In genomic region chr2:22958281-22958680, GRCh38 we compare ENCODE assay signal across 2 cellular contexts.
TF ChIP-seq lines count a peak whose summit lies in the region.

No MANE protein-coding gene starts in this region.

TF ChIP-seq in IMR-90, 13 proteins besides CTCF, POLR2A, EP300 and RAD21 (continued from another document):
- TF ChIP-seq, protein P1, sequence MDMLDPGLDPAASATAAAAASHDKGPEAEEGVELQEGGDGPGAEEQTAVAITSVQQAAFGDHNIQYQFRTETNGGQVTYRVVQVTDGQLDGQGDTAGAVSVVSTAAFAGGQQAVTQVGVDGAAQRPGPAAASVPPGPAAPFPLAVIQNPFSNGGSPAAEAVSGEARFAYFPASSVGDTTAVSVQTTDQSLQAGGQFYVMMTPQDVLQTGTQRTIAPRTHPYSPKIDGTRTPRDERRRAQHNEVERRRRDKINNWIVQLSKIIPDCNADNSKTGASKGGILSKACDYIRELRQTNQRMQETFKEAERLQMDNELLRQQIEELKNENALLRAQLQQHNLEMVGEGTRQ (IDR thresholded peaks at IDR 0.05; ENCODE audit: low read depth, low read length): no peak
- no peak for TF ChIP-seq CEBPB (IDR thresholded peaks at IDR 0.05; ENCODE audit: low read depth, low read length)
- TF ChIP-seq MAFK (IDR thresholded peaks at IDR 0.05; ENCODE audit: low read depth, low read length): peak; percentile 39; the same call in 1 of the 2 replicates
- TF ChIP-seq, protein P2, sequence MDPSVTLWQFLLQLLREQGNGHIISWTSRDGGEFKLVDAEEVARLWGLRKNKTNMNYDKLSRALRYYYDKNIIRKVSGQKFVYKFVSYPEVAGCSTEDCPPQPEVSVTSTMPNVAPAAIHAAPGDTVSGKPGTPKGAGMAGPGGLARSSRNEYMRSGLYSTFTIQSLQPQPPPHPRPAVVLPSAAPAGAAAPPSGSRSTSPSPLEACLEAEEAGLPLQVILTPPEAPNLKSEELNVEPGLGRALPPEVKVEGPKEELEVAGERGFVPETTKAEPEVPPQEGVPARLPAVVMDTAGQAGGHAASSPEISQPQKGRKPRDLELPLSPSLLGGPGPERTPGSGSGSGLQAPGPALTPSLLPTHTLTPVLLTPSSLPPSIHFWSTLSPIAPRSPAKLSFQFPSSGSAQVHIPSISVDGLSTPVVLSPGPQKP (IDR thresholded peaks at IDR 0.05; ENCODE audit: borderline replicate concordance, low read depth, low read length): no peak
- no peak for TF ChIP-seq RCOR1 (IDR thresholded peaks at IDR 0.05; ENCODE audit: insufficient replicate concordance, low read length)
- TF ChIP-seq CHD1 (IDR thresholded peaks at IDR 0.05; ENCODE audit: low read depth, low read length): no peak
- TF ChIP-seq SMC3 (IDR thresholded peaks at IDR 0.05; ENCODE audit: low read depth, low read length): no peak

TF ChIP-seq in K562, 482 proteins besides CTCF, POLR2A, EP300 and RAD21 (continued from another document):
- TF ChIP-seq CHD4 (IDR thresholded peaks at IDR 0.05; ENCODE audit: insufficient read depth, insufficient replicate concordance, low read depth, low read length, poor library complexity, severe bottlenecking) (no peak), HEY1 (CRISPR knock-in tag; IDR thresholded peaks at IDR 0.05; ENCODE audit: borderline replicate concordance) (no peak), MAFK (IDR thresholded peaks at IDR 0.05; ENCODE audit: low read length) (0 out of 2 replicates have a peak, but pooled peaks have one; percentile 12), THRA (IDR thresholded peaks at IDR 0.05) (no peak), EWSR1 (IDR thresholded peaks at IDR 0.05; ENCODE audit: borderline replicate concordance, low read depth, partially characterized antibody) (no peak), ZNF316 (IDR thresholded peaks at IDR 0.05) (peak; percentile 19; the same call in 1 of the 2 replicates), SREBF2 (CRISPR knock-in tag; IDR thresholded peaks at IDR 0.05) (no peak), ZNF224 (CRISPR knock-in tag; IDR thresholded peaks at IDR 0.05) (no peak), MAFF (IDR thresholded peaks at IDR 0.05; ENCODE audit: low read length) (peak; percentile 37; the same call in 1 of the 2 replicates), CCNT2 (IDR thresholded peaks at IDR 0.05; ENCODE audit: borderline replicate concordance, extremely low read depth, insufficient read length, low read depth, low read length) (no peak), CBFB (CRISPR knock-in tag; IDR thresholded peaks at IDR 0.05) (no peak), PTRF (tag; IDR thresholded peaks at IDR 0.05) (no peak), CHD2 (IDR thresholded peaks at IDR 0.05; ENCODE audit: low read depth, low read length) (no peak), NR4A1 (CRISPR knock-in tag; IDR thresholded peaks at IDR 0.05) (no peak), NR4A1 (tag; IDR thresholded peaks at IDR 0.05) (no peak), MTA1 (IDR thresholded peaks at IDR 0.05; ENCODE audit: borderline replicate concordance) (no peak), HIVEP1 (CRISPR knock-in tag; IDR thresholded peaks at IDR 0.05) (no peak), SIX5 (IDR thresholded peaks at IDR 0.05; ENCODE audit: borderline replicate concordance in 1 of 2, insufficient read depth in 1 of 2, low read depth in 1 of 2, low read length in 2 of 2) (no peak), ZNF436 (CRISPR knock-in tag; IDR thresholded peaks at IDR 0.05) (no peak), ZNF143 (CRISPR knock-in tag; IDR thresholded peaks at IDR 0.05) (no peak), TEAD2 (tag; IDR thresholded peaks at IDR 0.05) (no peak), ATF6 (CRISPR knock-in tag; IDR thresholded peaks at IDR 0.05) (no peak), BCOR (IDR thresholded peaks at IDR 0.05) (no peak), NFYB (IDR thresholded peaks at IDR 0.05; ENCODE audit: extremely low read depth, insufficient read length) (no peak), PTBP1 (IDR thresholded peaks at IDR 0.05; ENCODE audit: low read depth, low read length) (no peak), MTF1 (CRISPR knock-in tag; IDR thresholded peaks at IDR 0.05; ENCODE audit: borderline replicate concordance) (no peak), KDM2B (CRISPR knock-in tag; IDR thresholded peaks at IDR 0.05) (no peak), ZNF408 (CRISPR knock-in tag; IDR thresholded peaks at IDR 0.05; ENCODE audit: low read depth) (no peak), SIN3B (IDR thresholded peaks at IDR 0.05; ENCODE audit: low read depth) (no peak), ZNF165 (CRISPR knock-in tag; IDR thresholded peaks at IDR 0.05; ENCODE audit: borderline replicate concordance) (no peak), TFAM (CRISPR knock-in tag; conservative IDR thresholded peaks at IDR 0.05) (no peak), RFX1 (IDR thresholded peaks at IDR 0.05) (no peak)
- TF ChIP-seq, protein P3, sequence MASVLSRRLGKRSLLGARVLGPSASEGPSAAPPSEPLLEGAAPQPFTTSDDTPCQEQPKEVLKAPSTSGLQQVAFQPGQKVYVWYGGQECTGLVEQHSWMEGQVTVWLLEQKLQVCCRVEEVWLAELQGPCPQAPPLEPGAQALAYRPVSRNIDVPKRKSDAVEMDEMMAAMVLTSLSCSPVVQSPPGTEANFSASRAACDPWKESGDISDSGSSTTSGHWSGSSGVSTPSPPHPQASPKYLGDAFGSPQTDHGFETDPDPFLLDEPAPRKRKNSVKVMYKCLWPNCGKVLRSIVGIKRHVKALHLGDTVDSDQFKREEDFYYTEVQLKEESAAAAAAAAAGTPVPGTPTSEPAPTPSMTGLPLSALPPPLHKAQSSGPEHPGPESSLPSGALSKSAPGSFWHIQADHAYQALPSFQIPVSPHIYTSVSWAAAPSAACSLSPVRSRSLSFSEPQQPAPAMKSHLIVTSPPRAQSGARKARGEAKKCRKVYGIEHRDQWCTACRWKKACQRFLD (CRISPR knock-in tag; IDR thresholded peaks at IDR 0.05): no peak
- TF ChIP-seq, protein P4, sequence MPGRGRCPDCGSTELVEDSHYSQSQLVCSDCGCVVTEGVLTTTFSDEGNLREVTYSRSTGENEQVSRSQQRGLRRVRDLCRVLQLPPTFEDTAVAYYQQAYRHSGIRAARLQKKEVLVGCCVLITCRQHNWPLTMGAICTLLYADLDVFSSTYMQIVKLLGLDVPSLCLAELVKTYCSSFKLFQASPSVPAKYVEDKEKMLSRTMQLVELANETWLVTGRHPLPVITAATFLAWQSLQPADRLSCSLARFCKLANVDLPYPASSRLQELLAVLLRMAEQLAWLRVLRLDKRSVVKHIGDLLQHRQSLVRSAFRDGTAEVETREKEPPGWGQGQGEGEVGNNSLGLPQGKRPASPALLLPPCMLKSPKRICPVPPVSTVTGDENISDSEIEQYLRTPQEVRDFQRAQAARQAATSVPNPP (IDR thresholded peaks at IDR 0.05; ENCODE audit: borderline replicate concordance, insufficient read depth, insufficient read length): no peak
- TF ChIP-seq, protein P5, sequence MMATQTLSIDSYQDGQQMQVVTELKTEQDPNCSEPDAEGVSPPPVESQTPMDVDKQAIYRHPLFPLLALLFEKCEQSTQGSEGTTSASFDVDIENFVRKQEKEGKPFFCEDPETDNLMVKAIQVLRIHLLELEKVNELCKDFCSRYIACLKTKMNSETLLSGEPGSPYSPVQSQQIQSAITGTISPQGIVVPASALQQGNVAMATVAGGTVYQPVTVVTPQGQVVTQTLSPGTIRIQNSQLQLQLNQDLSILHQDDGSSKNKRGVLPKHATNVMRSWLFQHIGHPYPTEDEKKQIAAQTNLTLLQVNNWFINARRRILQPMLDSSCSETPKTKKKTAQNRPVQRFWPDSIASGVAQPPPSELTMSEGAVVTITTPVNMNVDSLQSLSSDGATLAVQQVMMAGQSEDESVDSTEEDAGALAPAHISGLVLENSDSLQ (IDR thresholded peaks at IDR 0.05): no peak
TF ChIP-seq in K562: peak in this region for 5.
